Comparison of ENCODE assay signal across 22 cellular contexts in the genomic region with DNA sequence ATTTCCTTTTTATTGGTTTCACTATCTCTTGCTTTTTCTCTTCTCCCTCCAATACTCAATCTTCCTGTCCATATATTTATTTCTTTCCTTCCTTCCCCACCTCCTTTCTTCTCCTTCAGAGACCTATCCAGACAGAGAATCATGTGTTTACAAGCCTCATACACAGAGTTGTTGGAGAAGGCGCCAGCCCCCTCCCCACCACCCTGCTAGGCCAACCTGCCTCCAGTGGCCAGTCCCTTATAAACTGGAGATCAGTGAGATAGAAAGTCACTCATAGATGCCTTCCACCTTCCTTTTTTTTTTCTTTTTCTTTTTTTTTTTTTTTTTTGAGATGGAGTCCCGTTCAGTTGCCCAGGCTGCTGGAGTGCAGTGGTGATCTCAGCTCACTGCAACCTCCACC. TPM values are rescaled to one million over a fixed set of nuclear protein-coding genes. Genes with fewer than 3 reads are reported as not detected.
DNase-seq lines count a peak whose midpoint lies in the region; ATAC-seq and TF ChIP-seq lines count a peak whose summit lies in the region.
"Had no signal": no experiment of that assay in that cellular context is flagged by ENCODE, and none has a peak within 500 bp of the region (broad histone marks: within the 10 kb centered on the region; RNA-seq: fewer than 3 reads in every experiment).

No MANE protein-coding gene starts in this region.

- no peaks in the 10 kb centered on the region for H3K9me3 ChIP-seq in RWPE2 (ENCODE audit: severe bottlenecking)
- H3K9me3 ChIP-seq in neural progenitor cell (ENCODE audit: low read depth), result no peaks in the 10 kb centered on the region
- H3K9me3 ChIP-seq: A549, right atrium auricular region, transverse colon had no signal

- no peak for ATAC-seq in activated CD8-positive, alpha-beta memory T cell treated with anti-CD3 and anti-CD28 coated beads, Interleukin-2, amount 10 ng/mL, durations not matched to agents 7 days and 5 days
- ATAC-seq in RWPE2 (ENCODE audit: low read depth), result no peak
- ATAC-seq in activated naive CD8-positive, alpha-beta T cell treated with anti-CD3 and anti-CD28 coated beads, Interleukin-2, amount 10 ng/mL, durations not matched to agents 7 days and 5 days (ENCODE audit: low read depth), result no peak
- ATAC-seq in GM21515 (IDR thresholded peaks at IDR 0.05; ENCODE audit: unreplicated experiment), result no peak
- ATAC-seq: A549 had no signal

- POLR2A ChIA-PET in activated naive CD8-positive, alpha-beta T cell treated with anti-CD3 and anti-CD28 coated beads, Interleukin-2, amount 10 ng/mL, durations not matched to agents 7 days and 5 days (lab: Charles Lee), result interaction anchor here (0.6 to 1.5 kb wide), 3 partner anchors 8 to 602 kb away, joined by 3 to 5 read pairs (median 4); no protein-coding TSS in a partner anchor

- H4K20me1 ChIP-seq in neural progenitor cell (ENCODE audit: low read depth), result no peaks in the 10 kb centered on the region

- H3K4me3 Mint-ChIP-seq in activated CD8-positive, alpha-beta memory T cell treated with anti-CD3 and anti-CD28 coated beads, Interleukin-2, amount 10 ng/mL, durations not matched to agents 7 days and 5 days, result no peak overlapping the region
- H3K4me3 Mint-ChIP-seq in activated naive CD8-positive, alpha-beta T cell treated with anti-CD3 and anti-CD28 coated beads, Interleukin-2, amount 10 ng/mL, durations not matched to agents 7 days and 5 days, result no peak overlapping the region
- H3K4me3 Mint-ChIP-seq in neural progenitor cell, result no peak overlapping the region
- H3K4me3 Mint-ChIP-seq: B cell; dendritic cell treated with granulocyte-macrophage colony-stimulating factor and Interleukin-4, amounts not matched to agents 40 ng/mL and 50 ng/mL, for 4 days had no signal

- CTCF ChIA-PET in activated CD8-positive, alpha-beta memory T cell treated with anti-CD3 and anti-CD28 coated beads, Interleukin-2, amount 10 ng/mL, durations not matched to agents 7 days and 5 days (lab: Charles Lee), result interaction anchor here (1.2 to 4.0 kb wide), 2 partner anchors 9 to 70 kb away, joined by 5 to 17 read pairs; no protein-coding TSS in a partner anchor

- TF ChIP-seq CTCF in RWPE2 (IDR thresholded peaks at IDR 0.05; ENCODE audit: poor library complexity, severe bottlenecking), result no peak
- TF ChIP-seq CTCF in neural progenitor cell (IDR thresholded peaks at IDR 0.05), result no peak

- H3K27me3 ChIP-seq in RWPE2 (ENCODE audit: insufficient read depth, poor library complexity, severe bottlenecking), result no peaks in the 10 kb centered on the region
- H3K27me3 ChIP-seq in neural progenitor cell, result no peaks in the 10 kb centered on the region
- H3K27me3 ChIP-seq: cardiac muscle cell, right atrium auricular region, transverse colon had no signal

- peaks cover 30% of the 10 kb centered on the region for H3K4me1 Mint-ChIP-seq in activated CD8-positive, alpha-beta memory T cell treated with anti-CD3 and anti-CD28 coated beads, Interleukin-2, amount 10 ng/mL, durations not matched to agents 7 days and 5 days
- peaks cover 31% of the 10 kb centered on the region for H3K4me1 Mint-ChIP-seq in activated naive CD8-positive, alpha-beta T cell treated with anti-CD3 and anti-CD28 coated beads, Interleukin-2, amount 10 ng/mL, durations not matched to agents 7 days and 5 days
- H3K4me1 Mint-ChIP-seq in neural progenitor cell, result peaks cover 58% of the 10 kb centered on the region
- H3K4me1 Mint-ChIP-seq: B cell had no signal

- H3K36me3 Mint-ChIP-seq in activated CD8-positive, alpha-beta memory T cell treated with anti-CD3 and anti-CD28 coated beads, Interleukin-2, amount 10 ng/mL, durations not matched to agents 7 days and 5 days, result peaks cover 24% of the 10 kb centered on the region
- H3K36me3 Mint-ChIP-seq in activated naive CD8-positive, alpha-beta T cell treated with anti-CD3 and anti-CD28 coated beads, Interleukin-2, amount 10 ng/mL, durations not matched to agents 7 days and 5 days, result peaks cover 25% of the 10 kb centered on the region
- no peaks in the 10 kb centered on the region for H3K36me3 Mint-ChIP-seq in neural progenitor cell

- H3K36me3 ChIP-seq in RWPE2 (ENCODE audit: low read depth) (no peaks in the 10 kb centered on the region), neural progenitor cell (no peaks in the 10 kb centered on the region)
- H3K36me3 ChIP-seq: cardiac muscle cell, right atrium auricular region, transverse colon had no signal

- no peaks in the 10 kb centered on the region for H3K9me3 Mint-ChIP-seq in activated CD8-positive, alpha-beta memory T cell treated with anti-CD3 and anti-CD28 coated beads, Interleukin-2, amount 10 ng/mL, durations not matched to agents 7 days and 5 days (ENCODE audit: low read depth)
- no peaks in the 10 kb centered on the region for H3K9me3 Mint-ChIP-seq in activated naive CD8-positive, alpha-beta T cell treated with anti-CD3 and anti-CD28 coated beads, Interleukin-2, amount 10 ng/mL, durations not matched to agents 7 days and 5 days
- no peaks in the 10 kb centered on the region for H3K9me3 Mint-ChIP-seq in neural progenitor cell
- H3K9me3 Mint-ChIP-seq: dendritic cell treated with granulocyte-macrophage colony-stimulating factor and Interleukin-4, amounts not matched to agents 40 ng/mL and 50 ng/mL, for 4 days had no signal

- no peaks in the 10 kb centered on the region for H3K79me2 ChIP-seq in neural progenitor cell (ENCODE audit: low read depth)

- H3K4me2 ChIP-seq in neural progenitor cell, result no peak overlapping the region
- H3K4me2 ChIP-seq: A549 had no signal

- H3K27ac ChIP-seq in RWPE2 (ENCODE audit: poor library complexity, severe bottlenecking) (no peak overlapping the region), neural progenitor cell (no peak overlapping the region)
- H3K27ac ChIP-seq: A549, cardiac muscle cell, right atrium auricular region, transverse colon had no signal

- peak overlapping the region; percentile 71 for H3K27ac Mint-ChIP-seq in activated CD8-positive, alpha-beta memory T cell treated with anti-CD3 and anti-CD28 coated beads, Interleukin-2, amount 10 ng/mL, durations not matched to agents 7 days and 5 days
- H3K27ac Mint-ChIP-seq in activated naive CD8-positive, alpha-beta T cell treated with anti-CD3 and anti-CD28 coated beads, Interleukin-2, amount 10 ng/mL, durations not matched to agents 7 days and 5 days, result peak overlapping the region; percentile 27
- H3K27ac Mint-ChIP-seq in neural progenitor cell, result peak overlapping the region; percentile 72
- H3K27ac Mint-ChIP-seq: B cell; dendritic cell treated with granulocyte-macrophage colony-stimulating factor and Interleukin-4, amounts not matched to agents 40 ng/mL and 50 ng/mL, for 4 days had no signal

- H3K4me3 ChIP-seq in RWPE2 (ENCODE audit: severe bottlenecking) (no peak overlapping the region), neural progenitor cell (no peak overlapping the region)
- H3K4me3 ChIP-seq: A549, cardiac muscle cell, right atrium auricular region, transverse colon had no signal

- peaks cover 42% of the 10 kb centered on the region for H3F3A ChIP-seq in neural progenitor cell (ENCODE audit: low read depth)

- H3K27me3 Mint-ChIP-seq in activated CD8-positive, alpha-beta memory T cell treated with anti-CD3 and anti-CD28 coated beads, Interleukin-2, amount 10 ng/mL, durations not matched to agents 7 days and 5 days, result no peaks in the 10 kb centered on the region
- H3K27me3 Mint-ChIP-seq in activated naive CD8-positive, alpha-beta T cell treated with anti-CD3 and anti-CD28 coated beads, Interleukin-2, amount 10 ng/mL, durations not matched to agents 7 days and 5 days, result no peaks in the 10 kb centered on the region
- peaks cover 7% of the 10 kb centered on the region for H3K27me3 Mint-ChIP-seq in neural progenitor cell (ENCODE audit: insufficient read depth, low read depth)
- H3K27me3 Mint-ChIP-seq: B cell had no signal

- no peak for DNase-seq in activated CD8-positive, alpha-beta memory T cell treated with anti-CD3 and anti-CD28 coated beads, Interleukin-2, amount 10 ng/mL, durations not matched to agents 7 days and 5 days
- DNase-seq in activated CD8-positive, alpha-beta memory T cell treated with anti-CD3 and anti-CD28 coated beads, Interleukin-2, amount 50 U/mL, for 48 hours, result no peak
- DNase-seq in RWPE2 (ENCODE audit: low spot score), result peak; percentile 4
- no peak for DNase-seq in activated naive CD8-positive, alpha-beta T cell treated with anti-CD3 and anti-CD28 coated beads, Interleukin-2, amount 10 ng/mL, durations not matched to agents 7 days and 5 days
- no peak for DNase-seq in neural progenitor cell (ENCODE audit: low spot score)
- no peak for DNase-seq in DMS79 treated with DMSO at 0.1 percent for 48 hours (lab: John Stamatoyannopoulos, UW)
- no peak for DNase-seq in NCI-H146 treated with DMSO at 0.1 percent for 48 hours (lab: John Stamatoyannopoulos, UW; ENCODE audit: unreplicated experiment)
- DNase-seq: activated CD4-positive, alpha-beta T cell treated with anti-CD3 and anti-CD28 coated beads, Interleukin-2, amount 50 U/mL, for 48 hours; anterior cingulate cortex; glutamatergic neuron; NCI-H1105; NCI-H2107; NCI-H510A treated with DMSO at 0.1 percent for 48 hours; stimulated activated CD4-positive, alpha-beta T cell treated with anti-CD3 and anti-CD28 coated beads, Interleukin-12 subunit alpha, Interleukin-12 subunit beta, amount 100 ng/mL, for 4 hours; transverse colon had no signal

- no peak overlapping the region for H2AFZ ChIP-seq in neural progenitor cell (replicated peaks)

- H3K9ac ChIP-seq in neural progenitor cell, result no peak overlapping the region

- no peaks in the 10 kb centered on the region for H3K4me1 ChIP-seq in RWPE2 (ENCODE audit: insufficient read depth, poor library complexity, severe bottlenecking)
- peaks cover 48% of the 10 kb centered on the region for H3K4me1 ChIP-seq in neural progenitor cell
- H3K4me1 ChIP-seq: right atrium auricular region, transverse colon had no signal

RNA-seq across cellular contexts. Expression of a gene that starts 53.3 kb away (rescaled TPM):
- total RNA-seq in activated CD8-positive, alpha-beta memory T cell treated with anti-CD3 and anti-CD28 coated beads, Interleukin-2, amount 10 ng/mL, durations not matched to agents 7 days and 5 days, result 100 to 1,000 TPM; 190 to 197 TPM
- total RNA-seq in activated naive CD8-positive, alpha-beta T cell treated with anti-CD3 and anti-CD28 coated beads, Interleukin-2, amount 10 ng/mL, durations not matched to agents 7 days and 5 days, result 100 to 1,000 TPM; 252 to 276 TPM
- 1.3 and 1.5 TPM in 2 replicates for total RNA-seq in neural progenitor cell (ENCODE audit: low replicate concordance)
- total RNA-seq: osteoblast had no signal

Comparison
In these comparisons a context has a peak if more than half of its experiments do, and no peak if none do; other contexts are left out.
1. RNA of a gene that starts 53.3 kb away (total RNA-seq): 252 to 276 TPM in activated naive CD8-positive, alpha-beta T cell treated with anti-CD3 and anti-CD28 coated beads, Interleukin-2, amount 10 ng/mL, durations not matched to agents 7 days and 5 days and 190 to 197 TPM in activated CD8-positive, alpha-beta memory T cell treated with anti-CD3 and anti-CD28 coated beads, Interleukin-2, amount 10 ng/mL, durations not matched to agents 7 days and 5 days; 1.3 to 1.5 TPM in neural progenitor cell; every median in the first group is over 10 times any median in the second.
2. Peak in every context shown above with its lines, with median percentiles within 50 percentile points of each other: H3K27ac Mint-ChIP-seq.